Comparison of ENCODE assay signal across 16 cellular contexts in genomic region chr2:240505946-240506345, GRCh38.
"Had no signal": no experiment of that assay in that cellular context is flagged by ENCODE, and none has a peak within 500 bp of the region (broad histone marks: within the 10 kb centered on the region; RNA-seq: fewer than 3 reads in every experiment).

No MANE protein-coding gene starts in this region.

- H3K27me3 ChIP-seq: brain microvascular endothelial cell, gastroesophageal sphincter, tibial artery, uterus had no signal

- H3K9me3 ChIP-seq: gastroesophageal sphincter, left ventricle myocardium inferior, tibial artery, uterus had no signal

- DNase-seq: activated CD4-positive, alpha-beta T cell treated with anti-CD3 and anti-CD28 coated beads, Interleukin-2, amount 50 U/mL, for 1 hour; activated CD4-positive, CD25-positive, alpha-beta regulatory T cell; activated T-cell treated with anti-CD3 and anti-CD28 coated beads, Interleukin-2, amount 50 U/mL, for 4 hours; anterior cingulate cortex; brain microvascular endothelial cell; cerebellar nuclear complex; left ventricle myocardium inferior; nephron progenitor cell; stimulated activated CD4-positive, alpha-beta T cell treated with anti-CD3 and anti-CD28 coated beads, Interleukin-2, amount 100 ng/mL, for 48 hours; stimulated activated naive CD4-positive, alpha-beta T cell; SW 1271; tibial artery; uterus had no signal

- H3K4me3 Mint-ChIP-seq: activated T-cell treated with anti-CD3 and anti-CD28 coated beads, Interleukin-2, amount 50 U/mL, for 4 hours; nephron progenitor cell; T-helper 2 cell treated with Interferon-gamma antibody and Interleukin-4, amounts not matched to agents 5 μg/mL and 100 μg/mL, for 36 hours had no signal

- ATAC-seq: activated T-cell treated with anti-CD3 and anti-CD28 coated beads, Interleukin-2, amount 50 U/mL, for 4 hours; gastroesophageal sphincter had no signal

- H3K27ac Mint-ChIP-seq: nephron progenitor cell; T-helper 2 cell treated with Interferon-gamma antibody and Interleukin-4, amounts not matched to agents 5 μg/mL and 100 μg/mL, for 36 hours had no signal

- H3K9me3 Mint-ChIP-seq: activated T-cell treated with anti-CD3 and anti-CD28 coated beads, Interleukin-2, amount 50 U/mL, for 4 hours; nephron progenitor cell; T-helper 2 cell treated with Interferon-gamma antibody and Interleukin-4, amounts not matched to agents 5 μg/mL and 100 μg/mL, for 36 hours had no signal

- H3K4me1 Mint-ChIP-seq: nephron progenitor cell had no signal

- H3K4me3 ChIP-seq: gastroesophageal sphincter, left ventricle myocardium inferior, tibial artery, uterus had no signal

- FAIRE-seq: keratinocyte had no signal

- H3K4me1 ChIP-seq: gastroesophageal sphincter, left ventricle myocardium inferior, tibial artery, uterus had no signal

- H3K36me3 ChIP-seq: brain microvascular endothelial cell, left ventricle myocardium inferior, uterus had no signal

- H3K27ac ChIP-seq: brain microvascular endothelial cell, gastroesophageal sphincter, left ventricle myocardium inferior, tibial artery, uterus had no signal
